Comparison of ENCODE assay signal across 1 cellular context in genomic region chr6:16130932-16131387, GRCh38.
A peak's percentile ranks its signal among the peaks of the same experiment; 100 is the strongest.
TF ChIP-seq lines count a peak whose summit lies in the region.

No MANE protein-coding gene starts in this region.

TF ChIP-seq in HEK293, 187 proteins besides CTCF, POLR2A, EP300 and RAD21 (continued from another document):
- TF ChIP-seq PRDM4 (tag by site-specific recombination; IDR thresholded peaks at IDR 0.05) (peak; percentile 87), ZNF23 (tag by site-specific recombination; IDR thresholded peaks at IDR 0.05; ENCODE audit: borderline replicate concordance) (no peak)
